ENCODE assay signal across 25 cellular contexts in the genomic region with DNA sequence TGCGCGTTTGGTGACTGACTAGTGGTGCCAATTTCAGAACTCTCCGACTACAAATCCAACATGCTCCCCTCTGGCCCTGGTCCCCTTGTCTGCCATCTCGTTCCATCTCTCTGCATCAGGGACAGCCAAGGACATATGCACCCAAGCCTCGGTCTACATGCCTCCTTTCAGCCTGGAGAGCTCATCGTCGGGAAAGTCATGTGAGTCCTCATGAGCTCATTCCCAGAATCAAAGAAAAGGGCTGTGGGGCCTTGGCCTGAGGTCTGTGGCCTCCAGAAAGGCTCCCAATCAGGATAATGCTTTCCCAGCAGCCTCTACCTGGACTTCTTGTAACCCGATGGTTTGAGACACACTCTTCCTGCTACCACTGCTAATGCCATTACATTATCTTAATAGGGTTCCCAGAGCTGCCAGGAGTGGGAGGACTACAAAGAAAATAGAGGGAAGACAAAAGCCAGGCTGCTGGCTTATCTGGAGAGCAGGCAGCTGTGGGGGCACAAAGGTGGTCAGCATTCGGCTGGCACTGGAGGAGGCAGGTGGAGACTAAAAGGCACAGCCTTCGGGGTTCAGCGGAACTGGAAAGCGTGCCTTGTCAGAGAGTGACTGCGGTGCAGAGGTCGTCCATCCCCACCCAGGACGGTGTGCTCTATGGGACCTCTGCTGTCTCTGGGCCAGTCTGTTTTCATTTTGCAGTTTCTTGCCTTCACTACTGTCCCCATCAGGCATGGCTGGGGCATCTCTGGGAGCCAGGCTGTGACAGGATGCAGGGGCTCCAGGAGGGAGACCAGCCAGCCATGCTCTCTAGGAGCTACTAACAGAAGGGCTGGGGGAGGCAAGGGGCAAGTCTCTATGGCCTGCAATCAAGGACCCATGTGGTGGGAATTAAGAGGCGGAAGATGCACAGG.
DNase-seq lines count a peak whose midpoint lies in the region; ATAC-seq, FAIRE-seq and TF ChIP-seq lines count a peak whose summit lies in the region.
"Had no signal": no experiment of that assay in that cellular context is flagged by ENCODE, and none has a peak within 500 bp of the region (broad histone marks: within the 10 kb centered on the region; RNA-seq: fewer than 3 reads in every experiment).

No MANE protein-coding gene starts in this region.

- H3K4me1 Mint-ChIP-seq in brain: peaks cover 21% of the 10 kb centered on the region
- H3K4me1 Mint-ChIP-seq: T-cell had no signal

- H3K9me3 ChIP-seq in upper lobe of left lung: no peaks in the 10 kb centered on the region
- H3K9me3 ChIP-seq: gastrocnemius medialis, pancreas, uterus had no signal

- H3K27ac Mint-ChIP-seq in brain: peak overlapping the region in 3 of 5 experiments; percentile 28 to 67 (median 45)
- H3K27ac Mint-ChIP-seq: activated T-helper 1 cell treated with anti-CD3 and anti-CD28 coated beads, Interleukin-12 subunit alpha, Interleukin-12 subunit beta, Interleukin-2, Interleukin-4 antibody, amounts not matched to agents 30 ng/mL and 10 ng/mL and 1 ng/mL, durations not matched to agents 14 hours and 24 hours and 36 hours; CD4-positive, alpha-beta T cell; HFFc6; nephron progenitor cell; T-cell had no signal

- no peak for FAIRE-seq in GM12891 (lab: Jason Lieb, UNC)
- FAIRE-seq: endometrium, pancreas had no signal

- no peak overlapping the region for H3K4me3 Mint-ChIP-seq in brain
- H3K4me3 Mint-ChIP-seq: activated T-helper 1 cell treated with anti-CD3 and anti-CD28 coated beads, Interleukin-12 subunit alpha, Interleukin-12 subunit beta, Interleukin-2, Interleukin-4 antibody, amounts not matched to agents 30 ng/mL and 10 ng/mL and 1 ng/mL, durations not matched to agents 14 hours and 24 hours and 36 hours; CD4-positive, alpha-beta T cell; HFFc6; nephron progenitor cell; T-cell had no signal

- no peaks in the 10 kb centered on the region for H3K27me3 Mint-ChIP-seq in brain
- H3K27me3 Mint-ChIP-seq: CD4-positive, alpha-beta T cell; T-cell had no signal

- H3K27me3 ChIP-seq in upper lobe of left lung: no peaks in the 10 kb centered on the region
- H3K27me3 ChIP-seq: gastrocnemius medialis, pancreas, uterus had no signal

- no peaks in the 10 kb centered on the region for H3K36me3 Mint-ChIP-seq in brain
- H3K36me3 Mint-ChIP-seq: T-cell had no signal

- TF ChIP-seq POLR2A in upper lobe of left lung (IDR thresholded peaks at IDR 0.05) (no peak), GM12891 (IDR thresholded peaks at IDR 0.05; ENCODE audit: low read depth, low read length) (no peak)

- no peaks in the 10 kb centered on the region for H3K9me3 Mint-ChIP-seq in brain
- H3K9me3 Mint-ChIP-seq: activated T-helper 1 cell treated with anti-CD3 and anti-CD28 coated beads, Interleukin-12 subunit alpha, Interleukin-12 subunit beta, Interleukin-2, Interleukin-4 antibody, amounts not matched to agents 30 ng/mL and 10 ng/mL and 1 ng/mL, durations not matched to agents 14 hours and 24 hours and 36 hours; CD4-positive, alpha-beta T cell; HFFc6; nephron progenitor cell; T-cell had no signal

- H3K4me1 ChIP-seq in upper lobe of left lung: peaks cover 4 to 10% (median 8%) of the 10 kb centered on the region in 4 donors
- H3K4me1 ChIP-seq: gastrocnemius medialis, pancreas, uterus had no signal

- no peak for TF ChIP-seq EP300 in upper lobe of left lung (IDR thresholded peaks at IDR 0.05)

- 95% methylated on average over 14 to 16 of the region's 16 CpGs for WGBS in upper lobe of left lung, 2 donors

- TF ChIP-seq CTCF in brain (conservative IDR thresholded peaks at IDR 0.05): no peak
- TF ChIP-seq CTCF in upper lobe of left lung (IDR thresholded peaks at IDR 0.05): no peak

- ATAC-seq in left lobe of liver: no peak
- ATAC-seq in upper lobe of left lung (ENCODE audit: low FRiP score in 2 of 2): no peak
- ATAC-seq in GM18520 (IDR thresholded peaks at IDR 0.05; ENCODE audit: unreplicated experiment): no peak
- ATAC-seq: gastrocnemius medialis, pancreas, T-cell had no signal

- H3K27ac ChIP-seq in upper lobe of left lung: no peak overlapping the region
- H3K27ac ChIP-seq: gastrocnemius medialis, KMS-11, pancreas, PC-9, uterus had no signal

- H3K36me3 ChIP-seq in upper lobe of left lung: no peaks in the 10 kb centered on the region
- H3K36me3 ChIP-seq: gastrocnemius medialis, pancreas, uterus had no signal

- H3K4me3 ChIP-seq in upper lobe of left lung: no peak overlapping the region
- H3K4me3 ChIP-seq: gastrocnemius medialis, pancreas, PC-9, uterus had no signal

- peak; percentile 30 for DNase-seq in activated effector memory CD4-positive, alpha-beta T cell treated with anti-CD3 and anti-CD28 coated beads, Interleukin-2, amount 50 U/mL, for 16 hours
- DNase-seq in activated effector memory CD4-positive, alpha-beta T cell treated with Interleukin-2 at 50 U/mL for 16 hours: no peak
- DNase-seq in left lobe of liver (ENCODE audit: low spot score) (peak; percentile 28), upper lobe of left lung (peak; percentile 6 to 20), GM12891 (ENCODE audit: insufficient read length, low spot score) (no peak)
- no peak for DNase-seq in NK-92 treated with Interleukin-12 subunit alpha and Interleukin-12 subunit beta, amount 100 ng/mL, for 24 hours (lab: John Stamatoyannopoulos, UW)
- DNase-seq: activated CD4-positive, alpha-beta T cell treated with anti-CD3 and anti-CD28 coated beads, Interleukin-2, amount 50 U/mL, for 48 hours; activated naive CD4-positive, alpha-beta T cell treated with anti-CD3 and anti-CD28 coated beads, Interleukin-2, amount 50 U/mL, for 16 hours; gastrocnemius medialis; HFFc6; hypothalamus; midbrain; NCI-H1436; nephron progenitor cell; PC-9; retina had no signal

TF ChIP-seq in GM12891, 5 proteins besides CTCF, POLR2A, EP300 and RAD21:
- no peak for TF ChIP-seq POLR2AphosphoS5 (IDR thresholded peaks at IDR 0.05; ENCODE audit: low read depth, low read length)
- TF ChIP-seq PAX5 (IDR thresholded peaks at IDR 0.05; ENCODE audit: insufficient read depth, low read length, severe bottlenecking): no peak
- no peak for TF ChIP-seq SPI1 (IDR thresholded peaks at IDR 0.05; ENCODE audit: low read depth, low read length)
- TF ChIP-seq TAF1 (IDR thresholded peaks at IDR 0.05; ENCODE audit: low read depth, low read length): no peak
- TF ChIP-seq POU2F2 (IDR thresholded peaks at IDR 0.05; ENCODE audit: low read depth, low read length): no peak

Comparison
In these comparisons a context has a peak if more than half of its experiments do, and no peak if none do; other contexts are left out.
1. DNase-seq: peak in activated effector memory CD4-positive, alpha-beta T cell treated with anti-CD3 and anti-CD28 coated beads, Interleukin-2, amount 50 U/mL, for 16 hours (single experiment), left lobe of liver (single experiment) and upper lobe of left lung (2 of 2); none in activated effector memory CD4-positive, alpha-beta T cell treated with Interleukin-2 at 50 U/mL for 16 hours (single experiment), NK-92 treated with Interleukin-12 subunit alpha and Interleukin-12 subunit beta, amount 100 ng/mL, for 24 hours (single experiment) and GM12891 (single experiment).